In genomic region chr13:27442071-27442647, GRCh38 we compare ENCODE assay signal across 12 cellular contexts. TPM values are rescaled to one million over a fixed set of nuclear protein-coding genes. Genes with fewer than 3 reads are reported as not detected.
DNase-seq lines count a peak whose midpoint lies in the region; ATAC-seq and TF ChIP-seq lines count a peak whose summit lies in the region.
"Had no signal": no experiment of that assay in that cellular context is flagged by ENCODE, and none has a peak within 500 bp of the region (broad histone marks: within the 10 kb centered on the region; RNA-seq: fewer than 3 reads in every experiment).

No MANE protein-coding gene starts in this region.

- peaks cover 31% of the 10 kb centered on the region for H3K4me1 ChIP-seq in CD4-positive, CD25-positive, alpha-beta regulatory T cell (ENCODE audit: control insufficient read depth, insufficient read depth, low read length, poor library complexity, severe bottlenecking)
- peaks cover 41 to 54% of the 10 kb centered on the region in 2 donors for H3K4me1 ChIP-seq in naive thymus-derived CD4-positive, alpha-beta T cell (ENCODE audit: control insufficient read depth in 2 of 2, insufficient read depth in 2 of 2, low read length in 2 of 2)

- ATAC-seq in CD4-positive, CD25-positive, alpha-beta regulatory T cell (ENCODE audit: low read depth in 2 of 2), result no peak
- peak; percentile 67 for ATAC-seq in naive thymus-derived CD4-positive, alpha-beta T cell
- no peak for ATAC-seq in HG03460 (IDR thresholded peaks at IDR 0.05; ENCODE audit: unreplicated experiment)
- ATAC-seq: HCT116, left lung had no signal

- H3K9me3 ChIP-seq in CD4-positive, CD25-positive, alpha-beta regulatory T cell (ENCODE audit: control insufficient read depth in 2 of 2, low read length in 2 of 2), result no peaks in the 10 kb centered on the region
- no peaks in the 10 kb centered on the region for H3K9me3 ChIP-seq in naive thymus-derived CD4-positive, alpha-beta T cell (ENCODE audit: control insufficient read depth in 2 of 3, low read length in 3 of 3)
- H3K9me3 ChIP-seq: left lung had no signal

- POLR2A ChIA-PET in naive thymus-derived CD4-positive, alpha-beta T cell (lab: Charles Lee), result interaction anchor here (0.6 to 4.9 kb wide), 4 partner anchors 9 to 183 kb away, joined by 3 to 196 read pairs (median 10); partner anchors contain the start of gene GTF3A

- no peak for DNase-seq in CD4-positive, CD25-positive, alpha-beta regulatory T cell
- DNase-seq in LNCaP clone FGC (ENCODE audit: low read depth) (peak; percentile 40), hippocampal formation (lab: John Stamatoyannopoulos, UW) (no peak), hypothalamus (lab: John Stamatoyannopoulos, UW) (no peak), NCI-H1417 (lab: John Stamatoyannopoulos, UW) (no peak)
- DNase-seq in activated naive CD4-positive, alpha-beta T cell treated with anti-CD3 and anti-CD28 coated beads for 36 hours, result peak; percentile 62
- peak in 6 of 9 donors; percentile 36 to 56 (median 43) for DNase-seq in naive thymus-derived CD4-positive, alpha-beta T cell
- DNase-seq: erythroblast, NCI-H345 had no signal

- peak overlapping the region; percentile 26 to 86 (median 70) for H3K4me3 Mint-ChIP-seq in CD4-positive, CD25-positive, alpha-beta regulatory T cell
- H3K4me3 Mint-ChIP-seq in activated naive CD4-positive, alpha-beta T cell treated with anti-CD3 and anti-CD28 coated beads for 36 hours, result peak overlapping the region; percentile 39
- H3K4me3 Mint-ChIP-seq in naive thymus-derived CD4-positive, alpha-beta T cell, result peak overlapping the region; percentile 64 to 83 (median 76)

- intact Hi-C loops in activated naive CD4-positive, alpha-beta T cell treated with anti-CD3 and anti-CD28 coated beads for 36 hours (cut with micrococcal nuclease), result loop anchor here (1.0 kb wide), 1 partner anchor 15 kb away; no protein-coding TSS in a partner anchor
- intact Hi-C loops in naive thymus-derived CD4-positive, alpha-beta T cell (cut with micrococcal nuclease), result loop anchor here in 1 of 2 donors (1.0 to 2.0 kb wide), 2 partner anchors 10 to 15 kb away; no protein-coding TSS in a partner anchor

- H3K27ac ChIP-seq in CD4-positive, CD25-positive, alpha-beta regulatory T cell (ENCODE audit: insufficient read depth, low read length, poor library complexity, severe bottlenecking), result peak overlapping the region; percentile 44
- H3K27ac ChIP-seq in naive thymus-derived CD4-positive, alpha-beta T cell (ENCODE audit: low read depth, low read length), result peak overlapping the region; percentile 53
- H3K27ac ChIP-seq: left lung had no signal

- H3K36me3 ChIP-seq in CD4-positive, CD25-positive, alpha-beta regulatory T cell (ENCODE audit: control insufficient read depth, insufficient read depth, low read length), result peaks cover 34% of the 10 kb centered on the region
- H3K36me3 ChIP-seq in naive thymus-derived CD4-positive, alpha-beta T cell (ENCODE audit: control insufficient read depth in 2 of 3, insufficient read depth in 3 of 3, low read length in 3 of 3), result peaks cover 0 to 13% (median 0%) of the 10 kb centered on the region in 3 experiments

- H3K36me3 Mint-ChIP-seq in CD4-positive, CD25-positive, alpha-beta regulatory T cell, result peaks cover 47% of the 10 kb centered on the region
- H3K36me3 Mint-ChIP-seq in activated naive CD4-positive, alpha-beta T cell treated with anti-CD3 and anti-CD28 coated beads for 36 hours (ENCODE audit: low read depth), result peaks cover 16% of the 10 kb centered on the region
- peaks cover 12 to 38% (median 27%) of the 10 kb centered on the region in 5 donors for H3K36me3 Mint-ChIP-seq in naive thymus-derived CD4-positive, alpha-beta T cell

- CTCF ChIA-PET in activated naive CD4-positive, alpha-beta T cell treated with anti-CD3 and anti-CD28 coated beads for 36 hours (lab: Charles Lee), result interaction anchor here (0.5 to 4.5 kb wide), 2 partner anchors 9 to 16 kb away, joined by 3 to 34 read pairs; partner anchors contain the start of gene GTF3A
- CTCF ChIA-PET in naive thymus-derived CD4-positive, alpha-beta T cell (lab: Charles Lee), result interaction anchor here (0.7 to 2.5 kb wide), 4 partner anchors 14 to 694 kb away, joined by 3 to 16 read pairs (median 4); no protein-coding TSS in a partner anchor

- peak overlapping the region; percentile 48 for H3K4me3 ChIP-seq in CD4-positive, CD25-positive, alpha-beta regulatory T cell (ENCODE audit: low read depth, low read length)
- H3K4me3 ChIP-seq in LNCaP clone FGC (ENCODE audit: low read depth, low read length), result no peak overlapping the region
- peak overlapping the region; percentile 27 for H3K4me3 ChIP-seq in naive thymus-derived CD4-positive, alpha-beta T cell (ENCODE audit: low read length)
- H3K4me3 ChIP-seq: left lung had no signal

- H3K27me3 Mint-ChIP-seq in CD4-positive, CD25-positive, alpha-beta regulatory T cell, result no peaks in the 10 kb centered on the region
- no peaks in the 10 kb centered on the region for H3K27me3 Mint-ChIP-seq in activated naive CD4-positive, alpha-beta T cell treated with anti-CD3 and anti-CD28 coated beads for 36 hours (ENCODE audit: low read depth)
- H3K27me3 Mint-ChIP-seq in naive thymus-derived CD4-positive, alpha-beta T cell, result no peaks in the 10 kb centered on the region

- H3K27me3 ChIP-seq in CD4-positive, CD25-positive, alpha-beta regulatory T cell (ENCODE audit: control insufficient read depth, insufficient read depth, low read length), result no peaks in the 10 kb centered on the region
- no peaks in the 10 kb centered on the region for H3K27me3 ChIP-seq in naive thymus-derived CD4-positive, alpha-beta T cell (ENCODE audit: control insufficient read depth in 2 of 2, insufficient read depth in 2 of 2, low read length in 2 of 2)
- H3K27me3 ChIP-seq: left lung had no signal

- no peak for TF ChIP-seq CTCF in LNCaP clone FGC (IDR thresholded peaks at IDR 0.05; ENCODE audit: control insufficient read depth, extremely low read depth, insufficient read depth)

- no peaks in the 10 kb centered on the region for H3K9me3 Mint-ChIP-seq in CD4-positive, CD25-positive, alpha-beta regulatory T cell
- no peaks in the 10 kb centered on the region for H3K9me3 Mint-ChIP-seq in activated naive CD4-positive, alpha-beta T cell treated with anti-CD3 and anti-CD28 coated beads for 36 hours
- no peaks in the 10 kb centered on the region for H3K9me3 Mint-ChIP-seq in naive thymus-derived CD4-positive, alpha-beta T cell

- peak overlapping the region; percentile 54 to 88 (median 62) for H3K27ac Mint-ChIP-seq in CD4-positive, CD25-positive, alpha-beta regulatory T cell
- peak overlapping the region; percentile 10 for H3K27ac Mint-ChIP-seq in activated naive CD4-positive, alpha-beta T cell treated with anti-CD3 and anti-CD28 coated beads for 36 hours
- peak overlapping the region; percentile 47 to 97 (median 90) for H3K27ac Mint-ChIP-seq in naive thymus-derived CD4-positive, alpha-beta T cell

- peaks cover 34 to 57% (median 45%) of the 10 kb centered on the region in 4 donors for H3K4me1 Mint-ChIP-seq in CD4-positive, CD25-positive, alpha-beta regulatory T cell
- peaks cover 51% of the 10 kb centered on the region for H3K4me1 Mint-ChIP-seq in activated naive CD4-positive, alpha-beta T cell treated with anti-CD3 and anti-CD28 coated beads for 36 hours (ENCODE audit: low read depth)
- H3K4me1 Mint-ChIP-seq in naive thymus-derived CD4-positive, alpha-beta T cell, result peaks cover 46 to 84% (median 77%) of the 10 kb centered on the region in 7 donors

RNA-seq across cellular contexts. Expression of gene MTIF3, which starts 8.2 kb away (rescaled TPM):
- total RNA-seq in CD4-positive, CD25-positive, alpha-beta regulatory T cell, result 48.9 TPM
- 100 to 1,000 TPM in 2 of 4 donors, 10 to 100 TPM in 2; 93.3 to 114 (median 103) TPM for polyA plus RNA-seq in CD4-positive, CD25-positive, alpha-beta regulatory T cell
- 10 to 100 TPM; 34.0 to 42.1 TPM for total RNA-seq in activated naive CD4-positive, alpha-beta T cell treated with anti-CD3 and anti-CD28 coated beads for 36 hours
- total RNA-seq in naive thymus-derived CD4-positive, alpha-beta T cell, result 10 to 100 TPM; 28.4 to 89.6 (median 51.3) TPM
- polyA plus RNA-seq in naive thymus-derived CD4-positive, alpha-beta T cell, result 100 to 1,000 TPM in 1 of 2 donors, 10 to 100 TPM in 1; 74.9 to 105 TPM

RNA-seq across cellular contexts. Expression of gene GTF3A, which starts 17.7 kb away (rescaled TPM):
- 165 TPM for total RNA-seq in CD4-positive, CD25-positive, alpha-beta regulatory T cell
- 100 to 1,000 TPM; 462 to 528 (median 512) TPM for polyA plus RNA-seq in CD4-positive, CD25-positive, alpha-beta regulatory T cell
- 100 to 1,000 TPM; 303 to 314 TPM for total RNA-seq in activated naive CD4-positive, alpha-beta T cell treated with anti-CD3 and anti-CD28 coated beads for 36 hours
- total RNA-seq in naive thymus-derived CD4-positive, alpha-beta T cell, result 100 to 1,000 TPM; 123 to 254 (median 206) TPM
- 100 to 1,000 TPM; 331 to 489 TPM for polyA plus RNA-seq in naive thymus-derived CD4-positive, alpha-beta T cell

Comparison
In these comparisons a context has a peak if more than half of its experiments do, and no peak if none do; other contexts are left out.
1. DNase-seq: peak in LNCaP clone FGC (single experiment), activated naive CD4-positive, alpha-beta T cell treated with anti-CD3 and anti-CD28 coated beads for 36 hours (single experiment) and naive thymus-derived CD4-positive, alpha-beta T cell (6 of 9); none in CD4-positive, CD25-positive, alpha-beta regulatory T cell (0 of 3), hippocampal formation (0 of 2), hypothalamus (0 of 51) and NCI-H1417 (0 of 3).
2. H3K27ac Mint-ChIP-seq: peak in every context shown above with its lines; median percentile 90 in naive thymus-derived CD4-positive, alpha-beta T cell; 62 in CD4-positive, CD25-positive, alpha-beta regulatory T cell; 10 in activated naive CD4-positive, alpha-beta T cell treated with anti-CD3 and anti-CD28 coated beads for 36 hours.
3. Peak in every context shown above with its lines, with median percentiles within 50 percentile points of each other: H3K4me3 Mint-ChIP-seq.